Comparison of ENCODE assay signal across 9 cellular contexts in the genomic region with DNA sequence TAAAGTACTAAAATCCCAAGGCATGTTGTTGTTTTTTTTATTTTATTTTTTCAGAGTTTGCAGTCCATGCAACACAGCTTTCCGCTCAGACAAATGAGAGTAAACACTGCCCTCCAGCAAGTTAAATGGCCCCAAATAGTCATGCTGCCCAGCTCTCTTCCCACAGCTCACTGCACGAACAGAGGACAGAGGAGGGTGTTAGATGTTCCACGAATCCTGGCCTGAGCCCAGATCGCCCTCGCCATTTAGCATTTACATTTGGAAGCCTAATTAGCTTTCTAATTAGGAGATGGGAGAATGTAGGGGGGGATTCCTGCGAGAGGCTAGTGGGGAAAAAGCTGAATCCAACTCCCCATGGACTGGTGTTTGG. TPM values are rescaled to one million over a fixed set of nuclear protein-coding genes. Genes with fewer than 3 reads are reported as not detected.
A peak's percentile ranks its signal among the peaks of the same experiment; 100 is the strongest.
DNase-seq lines count a peak whose midpoint lies in the region; ATAC-seq, FAIRE-seq and TF ChIP-seq lines count a peak whose summit lies in the region.
"Had no signal": no experiment of that assay in that cellular context is flagged by ENCODE, and none has a peak within 500 bp of the region (broad histone marks: within the 10 kb centered on the region; RNA-seq: fewer than 3 reads in every experiment).

No MANE protein-coding gene starts in this region.

- no TSS peak for BruUV-seq in A673 (replicated peaks; lab: Mats Ljungman, UMichigan)

- H2BK15ac ChIP-seq in mesendoderm (replicated peaks; ENCODE audit: low read depth) = no peak overlapping the region

- DNase-seq in A673 (ENCODE audit: low spot score) (no peak), astrocyte (ENCODE audit: low read depth) (no peak), mesendoderm (peak; percentile 44), sciatic nerve (ENCODE audit: low spot score) (no peak), ovary (no peak)
- no peak for DNase-seq in stimulated activated CD8-positive, alpha-beta memory T cell treated with anti-CD3 and anti-CD28 coated beads, Interleukin-4, amount 100 ng/mL, for 48 hours

- H4K5ac ChIP-seq in mesendoderm (ENCODE audit: low read length) = no peak overlapping the region

- peak overlapping the region; percentile 99 for H3K4me2 ChIP-seq in astrocyte (ENCODE audit: low read length)
- no peak overlapping the region for H3K4me2 ChIP-seq in mesendoderm (ENCODE audit: low read length)

- H3K27me3 ChIP-seq in A673 (replicated peaks; ENCODE audit: insufficient read depth, low read depth, low read length, poor library complexity) (peaks cover 20% of the 10 kb centered on the region), astrocyte (ENCODE audit: insufficient read depth, low read length) (no peaks in the 10 kb centered on the region), mesendoderm (ENCODE audit: insufficient read depth, low read length, poor library complexity) (peaks cover 6% of the 10 kb centered on the region), ovary (no peaks in the 10 kb centered on the region)

- H3K79me1 ChIP-seq in mesendoderm (ENCODE audit: low read length) = no peaks in the 10 kb centered on the region

- H3K56ac ChIP-seq in mesendoderm (ENCODE audit: low read length) = no peak overlapping the region

- no peak for TF ChIP-seq POLR2A in ovary (IDR thresholded peaks at IDR 0.05)

- H3K9me3 Mint-ChIP-seq in astrocyte (ENCODE audit: unreplicated experiment) = no peaks in the 10 kb centered on the region

- no peak overlapping the region for H3K18ac ChIP-seq in mesendoderm (ENCODE audit: low read length)

- no peaks in the 10 kb centered on the region for H3K9me3 ChIP-seq in A673 (ENCODE audit: low read depth, low read length, poor library complexity, severe bottlenecking)
- no peaks in the 10 kb centered on the region for H3K9me3 ChIP-seq in astrocyte (ENCODE audit: insufficient read depth, low read depth, low read length)
- no peaks in the 10 kb centered on the region for H3K9me3 ChIP-seq in ovary

- H2BK120ac ChIP-seq in mesendoderm (ENCODE audit: low read depth, low read length) = no peak overlapping the region

- peak; percentile 12 for ATAC-seq in GM18870 (IDR thresholded peaks at IDR 0.05; ENCODE audit: unreplicated experiment)
- no peak for ATAC-seq in sciatic nerve
- ATAC-seq in HG02763 (IDR thresholded peaks at IDR 0.05; ENCODE audit: unreplicated experiment) = no peak

- TF ChIP-seq EP300 in ovary (IDR thresholded peaks at IDR 0.05) = no peak

- peaks cover 2% of the 10 kb centered on the region for H3K27me3 Mint-ChIP-seq in astrocyte (ENCODE audit: low read depth, unreplicated experiment)

- intact Hi-C loops in A673 (cut with micrococcal nuclease; ENCODE audit: unreplicated experiment) = no loop called here
- intact Hi-C loops in sciatic nerve (cut with DNase I) = no loop called here
- intact Hi-C loops in ovary (cut with DNase I) = no loop called here

- H2BK5ac ChIP-seq in mesendoderm (ENCODE audit: low read length) = no peak overlapping the region

- H2AFZ ChIP-seq in astrocyte (ENCODE audit: low read depth, low read length) = peak overlapping the region; percentile 27

- H3K36me3 Mint-ChIP-seq in astrocyte (ENCODE audit: low read depth, unreplicated experiment) = no peaks in the 10 kb centered on the region

- H3K4ac ChIP-seq in mesendoderm (ENCODE audit: low read depth, low read length) = no peak overlapping the region

- H3K4me1 ChIP-seq in A673 (ENCODE audit: insufficient read depth, low read length, poor library complexity, severe bottlenecking) (peaks cover 25% of the 10 kb centered on the region), astrocyte (ENCODE audit: insufficient read depth, low read length) (peaks cover 23% of the 10 kb centered on the region), mesendoderm (ENCODE audit: control insufficient read depth, low read depth, low read length) (peaks cover 2% of the 10 kb centered on the region), ovary (ENCODE audit: insufficient read depth) (peaks cover 8% of the 10 kb centered on the region)

- peak overlapping the region; percentile 84 for H3K4me3 Mint-ChIP-seq in astrocyte (ENCODE audit: unreplicated experiment)

- no peak overlapping the region for H4K8ac ChIP-seq in mesendoderm (ENCODE audit: low read depth, low read length)

- H3K27ac Mint-ChIP-seq in astrocyte (ENCODE audit: unreplicated experiment) = peak overlapping the region; percentile 90

- H3K36me3 ChIP-seq in A673 (ENCODE audit: insufficient read depth, low read length, poor library complexity, severe bottlenecking) = no peaks in the 10 kb centered on the region
- H3K36me3 ChIP-seq in astrocyte (ENCODE audit: insufficient read depth, low read length) = no peaks in the 10 kb centered on the region
- no peaks in the 10 kb centered on the region for H3K36me3 ChIP-seq in mesendoderm (ENCODE audit: control insufficient read depth, insufficient read depth, low read length)
- H3K36me3 ChIP-seq in ovary = no peaks in the 10 kb centered on the region
- H3K36me3 ChIP-seq: cardiac muscle cell had no signal

- H3K79me2 ChIP-seq in astrocyte (ENCODE audit: insufficient read depth, low read length) (no peaks in the 10 kb centered on the region), mesendoderm (ENCODE audit: control insufficient read depth, insufficient read depth, low read length) (no peaks in the 10 kb centered on the region)

- POLR2A ChIA-PET in A673 (lab: Charles Lee; ENCODE audit: low non-redundant PET) = no interaction called here

- TF ChIP-seq CTCF in A673 (conservative IDR thresholded peaks at IDR 0.05; ENCODE audit: low read depth, low read length) (no peak), astrocyte (IDR thresholded peaks at IDR 0.05; ENCODE audit: insufficient read depth, low read depth, low read length) (no peak), ovary (IDR thresholded peaks at IDR 0.05) (no peak)

- no peak for FAIRE-seq in astrocyte (lab: Jason Lieb, UNC)

- peaks cover 4% of the 10 kb centered on the region for H4K20me1 ChIP-seq in astrocyte (ENCODE audit: insufficient read depth, low read length)

- peaks cover 2% of the 10 kb centered on the region for H3K4me1 Mint-ChIP-seq in astrocyte (ENCODE audit: low read depth, unreplicated experiment)

- H2AK5ac ChIP-seq in mesendoderm (ENCODE audit: low read length) = no peak overlapping the region

- H3K4me3 ChIP-seq in A673 (ENCODE audit: low read depth, low read length, poor library complexity, severe bottlenecking) (peak overlapping the region; percentile 47), astrocyte (ENCODE audit: insufficient read depth, low read depth, low read length) (peak overlapping the region; percentile 64), mesendoderm (ENCODE audit: low read length) (no peak overlapping the region), ovary (no peak overlapping the region)

- H3K9ac ChIP-seq in astrocyte (ENCODE audit: low read length) (peak overlapping the region; percentile 79), mesendoderm (ENCODE audit: low read length) (no peak overlapping the region)

- no CpG with 5 or more reads among the region's 6 CpGs for WGBS in mesendoderm (ENCODE audit: extremely low coverage, insufficient coverage, low lambda C conversion rate)
- WGBS in ovary, 3 donors = 50% methylated on average over 6 of the region's 6 CpGs

- CTCF ChIA-PET in A673 (lab: Charles Lee) = interaction anchor here (0.6 kb wide), 1 partner anchor 197 kb away, joined by 10 read pairs; no protein-coding TSS in a partner anchor

- H3K27ac ChIP-seq in A673 (ENCODE audit: low read depth, low read length, poor library complexity, severe bottlenecking) = no peak overlapping the region
- peak overlapping the region; percentile 71 for H3K27ac ChIP-seq in astrocyte (ENCODE audit: low read depth, low read length)
- no peak overlapping the region for H3K27ac ChIP-seq in mesendoderm (ENCODE audit: low read depth, low read length)
- no peak overlapping the region for H3K27ac ChIP-seq in ovary
- H3K27ac ChIP-seq: cardiac muscle cell had no signal

- H3K23ac ChIP-seq in mesendoderm (ENCODE audit: low read length) = no peak overlapping the region

RNA-seq across cellular contexts. Expression of gene NIM1K, which starts 1.9 kb away (rescaled TPM):
- 0.41 and 0.55 TPM in 2 replicates for total RNA-seq in A673 (2021)
- total RNA-seq in astrocyte = 0.54 and 1.5 TPM in 2 replicates
- polyA plus RNA-seq in mesendoderm (2013, experiment 1 of 2) = 0.03 TPM
- polyA plus RNA-seq in mesendoderm (2013, experiment 2 of 2) = 0.03 TPM
- 5.4 TPM for total RNA-seq in sciatic nerve
- under 1 TPM in 6 of 7 donors, not detected in 1; 0.12 to 0.78 (median 0.35) TPM for total RNA-seq in ovary
- under 1 TPM; 0.18 to 0.47 TPM for polyA plus RNA-seq in ovary

Comparison
In these comparisons a context has a peak if more than half of its experiments do, and no peak if none do; other contexts are left out.
1. H3K4me3 ChIP-seq: peak in A673 (single experiment) and astrocyte (single experiment); none in mesendoderm (single experiment) and ovary (single experiment).